In the genomic region with DNA sequence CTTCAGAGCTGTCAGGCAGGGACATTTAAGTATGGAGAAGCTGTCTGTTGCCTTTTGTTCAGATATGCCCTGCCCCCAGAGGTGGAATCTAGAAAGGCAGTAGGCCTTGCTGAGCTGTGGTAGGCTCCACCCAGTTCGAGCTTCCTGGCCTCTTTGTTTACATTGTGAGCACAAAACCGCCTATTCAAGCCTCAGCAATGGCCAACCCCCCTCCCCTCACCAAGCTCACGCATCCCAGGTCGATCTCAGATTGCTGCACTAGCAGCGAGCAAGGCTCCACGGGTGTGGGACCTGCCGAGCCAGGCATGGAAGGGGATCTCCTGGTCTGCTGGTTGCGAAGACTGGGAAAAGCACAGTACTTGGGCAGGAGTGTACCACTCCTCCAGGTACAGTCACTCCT, we compare ENCODE assay signal across 18 cellular contexts. TPM values are rescaled to one million over a fixed set of nuclear protein-coding genes. Genes with fewer than 3 reads are reported as not detected.
DNase-seq lines count a peak whose midpoint lies in the region; ATAC-seq, FAIRE-seq and TF ChIP-seq lines count a peak whose summit lies in the region.
"Had no signal": no experiment of that assay in that cellular context is flagged by ENCODE, and none has a peak within 500 bp of the region (broad histone marks: within the 10 kb centered on the region; RNA-seq: fewer than 3 reads in every experiment).

No MANE protein-coding gene starts in this region.

- DNase-seq in stimulated activated CD4-positive, alpha-beta T cell treated with anti-CD3 and anti-CD28 coated beads, Interleukin-1b, Interleukin-23, amount 100 ng/mL, for 48 hours = peak; percentile 16
- DNase-seq in stimulated activated CD4-positive, alpha-beta T cell treated with anti-CD3 and anti-CD28 coated beads, Interleukin-2, amount 100 ng/mL, for 48 hours = no peak
- peak; percentile 37 for DNase-seq in Jurkat, Clone E6-1 (ENCODE audit: low read depth, low spot score)
- DNase-seq in H1 (ENCODE audit: low read depth in 1 of 2, low spot score in 2 of 2) (peak in 1 of 2 experiments; percentile 45), cortex of kidney (lab: John Stamatoyannopoulos, UW) (no peak)
- no peak for DNase-seq in effector CD4-positive, alpha-beta T cell
- DNase-seq: activated CD4-positive, CD25-positive, alpha-beta regulatory T cell treated with anti-CD3 and anti-CD28 coated beads, Interleukin-2, amount 50 U/mL, for 72 hours; cerebellar nuclear complex; head of caudate nucleus; HFFc6; NCI-H1105 treated with DMSO at 0.1 percent for 48 hours; NCI-H2081 treated with DMSO at 0.1 percent for 48 hours; NCI-H510A; occipital lobe had no signal

- H3K4ac ChIP-seq in H1 (replicated peaks; ENCODE audit: insufficient read length, low read depth, low read length) = no peak overlapping the region

- CTCF ChIA-PET in H1 (lab: Charles Lee; ENCODE audit: partially characterized antibody) = interaction anchor here (0.6 to 1.5 kb wide), 5 partner anchors 9 to 104 kb away, joined by 3 to 8 read pairs (median 3); no protein-coding TSS in a partner anchor

- H4K91ac ChIP-seq in H1 (replicated peaks; ENCODE audit: insufficient read length, low read length) = no peak overlapping the region

- H3K36me3 ChIP-seq in H1 (ENCODE audit: control insufficient read depth in 2 of 4, insufficient read depth in 4 of 4, low read length in 3 of 4) = peaks cover 0 to 3% (median 1%) of the 10 kb centered on the region in 4 experiments; a peak in 2 of 8 replicates
- H3K36me3 ChIP-seq: SJSA1 had no signal

- H2BK120ac ChIP-seq in H1 (replicated peaks; ENCODE audit: low read depth, low read length) = no peak overlapping the region

- H3K18ac ChIP-seq in H1 (ENCODE audit: extremely low read depth, low read length) = peak overlapping the region; percentile 13

- H4K8ac ChIP-seq in H1 (ENCODE audit: extremely low read depth, insufficient read depth, low read length) = no peak overlapping the region

- TF ChIP-seq CTCF in H1 (IDR thresholded peaks at IDR 0.05; ENCODE audit: control extremely low read depth in 1 of 3, insufficient read depth in 1 of 3, low read depth in 1 of 3, low read length in 3 of 3) = no peak

- no peaks in the 10 kb centered on the region for H3K79me1 ChIP-seq in H1 (ENCODE audit: low read depth, low read length)

- H2BK15ac ChIP-seq in H1 (ENCODE audit: low read length) = no peak overlapping the region

- H3K9me3 ChIP-seq in H1 (ENCODE audit: insufficient read depth in 2 of 2, low read depth in 1 of 2, low read length in 1 of 2) = peaks cover 3 to 7% of the 10 kb centered on the region in 2 experiments; a peak in 3 of 4 replicates
- H3K9me3 ChIP-seq: SJSA1 had no signal

- H3K23ac ChIP-seq in H1 (ENCODE audit: insufficient read length) = no peak overlapping the region

- H2BK12ac ChIP-seq in H1 (ENCODE audit: low read depth, low read length) = peak overlapping the region; percentile 27; the same call in 1 of the 2 replicates

- no peaks in the 10 kb centered on the region for H4K20me1 ChIP-seq in H1 (replicated peaks in 1 of 2; ENCODE audit: control insufficient read depth in 1 of 2, insufficient read depth in 2 of 2, low read length in 2 of 2)

- ATAC-seq in GM19351 (IDR thresholded peaks at IDR 0.05; ENCODE audit: unreplicated experiment) = no peak

- FAIRE-seq in H1 (lab: Jason Lieb, UNC) = no peak
- FAIRE-seq: GM19239, TTC549 had no signal

- H3K23me2 ChIP-seq in H1 (ENCODE audit: low read depth, low read length) = no peaks in the 10 kb centered on the region

- no peak overlapping the region; the same call in 1 of the 2 replicates for H3K27ac ChIP-seq in H1 (ENCODE audit: low read depth, low read length)
- H3K27ac ChIP-seq: SJSA1 had no signal

- peak overlapping the region; percentile 81 for H2BK5ac ChIP-seq in H1 (ENCODE audit: low read depth, low read length)

- no peaks in the 10 kb centered on the region for H3K79me2 ChIP-seq in H1 (ENCODE audit: control insufficient read depth in 1 of 2, insufficient read depth in 2 of 2, low read length in 2 of 2)

- no peak overlapping the region for H2AFZ ChIP-seq in H1 (ENCODE audit: low read length)

- H3K4me2 ChIP-seq in H1 (ENCODE audit: insufficient read depth in 1 of 2, low read depth in 2 of 2, low read length in 2 of 2) = peak overlapping the region in 1 of 2 experiments; percentile 3; a peak in 2 of 4 replicates

- no peak overlapping the region for H3K56ac ChIP-seq in H1 (replicated peaks; ENCODE audit: insufficient read length, low read depth, low read length)

- WGBS in H1 (ENCODE audit: extremely low coverage in 1 of 2, insufficient coverage in 1 of 2, insufficient read length in 1 of 2, insufficient replicate concordance in 2 of 2, low coverage in 1 of 2, low lambda C conversion rate in 2 of 2, missing lambda C conversion rate in 1 of 2), 2 experiments = 72% methylated on average over 6 of the region's 8 CpGs; no CpG with 5 or more reads in 1 of the 2 experiments

- 0 out of 2 replicates have a peak overlapping the region, but pooled peaks have one; percentile 61 for H2BK20ac ChIP-seq in H1 (ENCODE audit: low read length)

- no peak overlapping the region for H3K4me3 ChIP-seq in Jurkat, Clone E6-1 (ENCODE audit: low read length)
- H3K4me3 ChIP-seq in H1 (ENCODE audit: extremely low read depth in 1 of 4, insufficient read depth in 2 of 4, low read depth in 3 of 4, low read length in 4 of 4) = no peak overlapping the region
- H3K4me3 ChIP-seq: SJSA1 had no signal

- TF ChIP-seq RAD21 in H1 (IDR thresholded peaks at IDR 0.05 in 1 of 2, conservative IDR thresholded peaks at IDR 0.05 in 1 of 2; ENCODE audit: low read depth in 2 of 2, low read length in 2 of 2) = no peak; a peak in 1 of 4 replicates

- H3K4me1 ChIP-seq in H1 (replicated peaks in 1 of 4; ENCODE audit: control insufficient read depth in 3 of 4, insufficient read depth in 4 of 4, low read length in 3 of 4) = peaks cover 0 to 11% (median 3%) of the 10 kb centered on the region in 4 experiments; a peak in 5 of 7 replicates
- H3K4me1 ChIP-seq: SJSA1 had no signal

- POLR2A ChIA-PET in H1 (lab: Charles Lee; ENCODE audit: partially characterized antibody) = interaction anchor here (1.2 kb wide), 1 partner anchor 16 kb away, joined by 3 read pairs; no protein-coding TSS in a partner anchor

- H2AK5ac ChIP-seq in H1 (ENCODE audit: low read depth, low read length) = no peak overlapping the region

- H3K27me3 ChIP-seq in H1 (replicated peaks in 1 of 4; ENCODE audit: control insufficient read depth in 3 of 4, extremely low read depth in 1 of 4, insufficient read depth in 3 of 4, low read length in 3 of 4) = no peaks in the 10 kb centered on the region
- H3K27me3 ChIP-seq: SJSA1 had no signal

- no peak for TF ChIP-seq POLR2A in H1 (IDR thresholded peaks at IDR 0.05; ENCODE audit: control extremely low read depth in 1 of 2, low read depth in 2 of 2, low read length in 2 of 2)

- H4K5ac ChIP-seq in H1 (ENCODE audit: insufficient read length, low read depth, low read length) = no peak overlapping the region

- no peak overlapping the region for H3K14ac ChIP-seq in H1 (ENCODE audit: insufficient read length)

- TF ChIP-seq EP300 in H1 (IDR thresholded peaks at IDR 0.05; ENCODE audit: borderline replicate concordance in 1 of 2, low read depth in 2 of 2, low read length in 2 of 2) = no peak

- no peak overlapping the region for H3K9ac ChIP-seq in H1 (replicated peaks in 1 of 4; ENCODE audit: extremely low read depth in 1 of 4, low read depth in 3 of 4, low read length in 3 of 4)

TF ChIP-seq in H1, 55 proteins besides CTCF, POLR2A, EP300 and RAD21:
- no peak for TF ChIP-seq GABPA (IDR thresholded peaks at IDR 0.05; ENCODE audit: borderline replicate concordance, insufficient read depth, low read length)
- TF ChIP-seq CEBPB (IDR thresholded peaks at IDR 0.05; ENCODE audit: low read depth, low read length) = no peak
- TF ChIP-seq SIN3A (conservative IDR thresholded peaks at IDR 0.05 in 1 of 2, IDR thresholded peaks at IDR 0.05 in 1 of 2; ENCODE audit: low read depth in 1 of 2, low read length in 2 of 2) = no peak
- TF ChIP-seq FOSL1 (IDR thresholded peaks at IDR 0.05; ENCODE audit: insufficient read depth, low read depth, low read length) = no peak
- TF ChIP-seq HDAC6 (IDR thresholded peaks at IDR 0.05; ENCODE audit: low read depth, low read length) = no peak
- TF ChIP-seq CHD2 (IDR thresholded peaks at IDR 0.05; ENCODE audit: low read length) = no peak
TF ChIP-seq in H1: peak in this region for 0.

RNA-seq across cellular contexts. Expression of gene ZNF674, which starts 59.3 kb away (rescaled TPM):
- 4.3 TPM for polyA plus RNA-seq in Jurkat, Clone E6-1 (2012; ENCODE audit: insufficient read depth, insufficient read length)
- 6.1 and 7.4 TPM in 2 replicates for total RNA-seq in H1 (2021; fragmentation: NEBNext Ultra II Directional; extraction: Animal tissue kit (Norgen Biotek cat#: 25700))
- polyA plus RNA-seq in H1 (2011; rRNA removed) = 2.0 and 2.4 TPM in 2 replicates
- polyA plus RNA-seq in H1 (2011; cell fraction: cytosol; rRNA removed) = 2.6 TPM
- polyA plus RNA-seq in H1 (2011; cell fraction: nucleus; rRNA removed) = 6.5 TPM
- 2.7 to 5.5 TPM (median 3.8 TPM) in 4 replicates for polyA plus RNA-seq in H1 (2012, experiment 1 of 2)
- 0.35 TPM for polyA plus RNA-seq in H1 (2012, experiment 2 of 2)
- polyA plus RNA-seq in H1 (2013, experiment 1 of 2) = 2.4 TPM
- polyA plus RNA-seq in H1 (2013, experiment 2 of 2) = 2.6 TPM
- polyA minus RNA-seq in H1 (2011; rRNA and poly(A)+ RNA removed) = 20.6 and 24.3 TPM in 2 replicates
- polyA minus RNA-seq in H1 (2011; cell fraction: cytosol; rRNA and poly(A)+ RNA removed) = 4.2 TPM
- 34.8 TPM for polyA minus RNA-seq in H1 (2011; cell fraction: nucleus; rRNA and poly(A)+ RNA removed)

Comparison
In these comparisons a context has a peak if more than half of its experiments do, and no peak if none do; other contexts are left out.
1. DNase-seq: peak in stimulated activated CD4-positive, alpha-beta T cell treated with anti-CD3 and anti-CD28 coated beads, Interleukin-1b, Interleukin-23, amount 100 ng/mL, for 48 hours (single experiment) and Jurkat, Clone E6-1 (single experiment); none in stimulated activated CD4-positive, alpha-beta T cell treated with anti-CD3 and anti-CD28 coated beads, Interleukin-2, amount 100 ng/mL, for 48 hours (0 of 2), effector CD4-positive, alpha-beta T cell (single experiment) and cortex of kidney (single experiment).